Comparison of ENCODE assay signal across 10 cellular contexts in genomic region chr14:51248041-51248987, GRCh38. TPM values are rescaled to one million over a fixed set of nuclear protein-coding genes. Genes with fewer than 3 reads are reported as not detected.
DNase-seq lines count a peak whose midpoint lies in the region; ATAC-seq lines count a peak whose summit lies in the region.
"Had no signal": no experiment of that assay in that cellular context is flagged by ENCODE, and none has a peak within 500 bp of the region (broad histone marks: within the 10 kb centered on the region; RNA-seq: fewer than 3 reads in every experiment).

No MANE protein-coding gene starts in this region.

- intact Hi-C loops in Right ventricle myocardium inferior (cut with DNase I): no loop called here

- no peaks in the 10 kb centered on the region for H3K79me1 ChIP-seq in trophoblast cell (ENCODE audit: low read length)

- H2AFZ ChIP-seq in trophoblast cell (ENCODE audit: insufficient read depth, low read length, poor library complexity): no peak overlapping the region

- no CpG with 5 or more reads among the region's 4 CpGs for WGBS in trophoblast cell (ENCODE audit: extremely low coverage, insufficient coverage, insufficient read length)

- no peak overlapping the region for H2BK5ac ChIP-seq in trophoblast cell (ENCODE audit: low read depth, low read length, poor library complexity)

- no peak overlapping the region for H2BK120ac ChIP-seq in trophoblast cell (ENCODE audit: insufficient read depth, low read length, poor library complexity)

- H3K36me3 ChIP-seq in trophoblast cell (ENCODE audit: control insufficient read depth in 1 of 2, insufficient read depth in 2 of 2, low read length in 2 of 2): peaks cover 5 to 12% of the 10 kb centered on the region in 2 experiments

- no peak overlapping the region for H3K4ac ChIP-seq in trophoblast cell (ENCODE audit: low read depth, low read length)

- no peaks in the 10 kb centered on the region for H3K4me1 ChIP-seq in trophoblast cell (ENCODE audit: control insufficient read depth in 1 of 2, insufficient read depth in 2 of 2, low read length in 2 of 2)
- H3K4me1 ChIP-seq: SJSA1 had no signal

- no peak overlapping the region for H4K91ac ChIP-seq in trophoblast cell (ENCODE audit: low read depth, low read length)

- no peak overlapping the region for H3K18ac ChIP-seq in trophoblast cell (ENCODE audit: low read length)

- no peak overlapping the region for H2AK5ac ChIP-seq in trophoblast cell (ENCODE audit: low read length)

- no peaks in the 10 kb centered on the region for H3K79me2 ChIP-seq in trophoblast cell (ENCODE audit: control insufficient read depth, insufficient read depth, low read length, poor library complexity)

- no peak overlapping the region for H3K4me3 ChIP-seq in trophoblast cell (ENCODE audit: low read depth, low read length)
- H3K4me3 ChIP-seq: SJSA1, transverse colon had no signal

- no peak overlapping the region for H3K14ac ChIP-seq in trophoblast cell (ENCODE audit: low read length)

- DNase-seq in trophoblast cell: no peak
- DNase-seq in KBM-7: no peak
- DNase-seq in NCI-H2029 (lab: John Stamatoyannopoulos, UW): no peak
- DNase-seq in Right ventricle myocardium inferior (ENCODE audit: missing footprints): no peak
- no peak for DNase-seq in putamen (ENCODE audit: low spot score)
- DNase-seq: transverse colon had no signal

- no peak overlapping the region for H3K4me2 ChIP-seq in trophoblast cell (ENCODE audit: low read length)

- H4K12ac ChIP-seq in trophoblast cell (ENCODE audit: low read depth, low read length): no peak overlapping the region

- H3K9ac ChIP-seq in trophoblast cell (ENCODE audit: low read length): no peak overlapping the region

- H3K9me3 ChIP-seq in trophoblast cell (ENCODE audit: insufficient read depth, low read depth, low read length): no peaks in the 10 kb centered on the region
- H3K9me3 ChIP-seq: SJSA1, transverse colon had no signal

- H3K23ac ChIP-seq in trophoblast cell (ENCODE audit: low read length): peak overlapping the region; percentile 21

- no peak overlapping the region for H3K27ac ChIP-seq in trophoblast cell (ENCODE audit: low read depth, low read length)
- H3K27ac ChIP-seq: SJSA1, transverse colon had no signal

- no peak overlapping the region for H2BK12ac ChIP-seq in trophoblast cell (ENCODE audit: low read length)

- ATAC-seq in GM18907 (IDR thresholded peaks at IDR 0.05; ENCODE audit: unreplicated experiment) (peak; percentile 67), GM21786 (IDR thresholded peaks at IDR 0.05; ENCODE audit: unreplicated experiment) (peak; percentile 94), HG03520 (IDR thresholded peaks at IDR 0.05; ENCODE audit: unreplicated experiment) (peak; percentile 71), Right ventricle myocardium inferior (no peak)

- in situ Hi-C loops in KBM-7 (cut with MboI; ENCODE audit: low pct_unique_long_range_greater_than_20kb, low sequenced_read_pairs): no loop called here

- H3K27me3 ChIP-seq in trophoblast cell (ENCODE audit: insufficient read depth, low read length): no peaks in the 10 kb centered on the region
- H3K27me3 ChIP-seq: SJSA1, transverse colon had no signal

- no peak overlapping the region for H4K8ac ChIP-seq in trophoblast cell (ENCODE audit: low read depth, low read length)

RNA-seq across cellular contexts. Expression of gene TMX1, which starts 8.3 kb away (rescaled TPM):
- 26.8 and 27.2 TPM in 2 replicates for polyA plus RNA-seq in trophoblast cell (2013)
- 10.0 TPM for total RNA-seq in Right ventricle myocardium inferior
